In genomic region chr3:182618085-182618732, GRCh38 we compare ENCODE assay signal across 8 cellular contexts.
DNase-seq lines count a peak whose midpoint lies in the region; ATAC-seq and TF ChIP-seq lines count a peak whose summit lies in the region.

No MANE protein-coding gene starts in this region.

- H3K4me3 ChIP-seq in AG04449 (ENCODE audit: low read depth, low read length) (no peak overlapping the region), OCI-LY7 (ENCODE audit: low read depth, low read length, poor library complexity, severe bottlenecking) (no peak overlapping the region), fibroblast of pulmonary artery (replicated peaks; ENCODE audit: low read depth, low read length) (no peak overlapping the region), upper lobe of right lung (no peak overlapping the region), mesenchymal stem cell (ENCODE audit: insufficient read depth in 1 of 2, low read depth in 1 of 2, low read length in 2 of 2) (no peak overlapping the region)

- BruUV-seq in OCI-LY7 (replicated peaks; lab: Mats Ljungman, UMichigan): no TSS peak

- no peak overlapping the region for H2BK12ac ChIP-seq in mesenchymal stem cell (ENCODE audit: low read length in 2 of 2)

- no peaks in the 10 kb centered on the region for H3K79me2 ChIP-seq in OCI-LY7 (ENCODE audit: insufficient read depth, low read depth, low read length)

- POLR2A ChIA-PET in AG04449 (lab: Yijun Ruan, JAX): no interaction called here
- POLR2A ChIA-PET in OCI-LY7 (lab: Charles Lee): no interaction called here

- 58% methylated on average over 8 of the region's 8 CpGs for whole genome bisulfite sequencing in mesenchymal stem cell

- no peak overlapping the region for H2BK5ac ChIP-seq in mesenchymal stem cell (ENCODE audit: low read depth, low read length, poor library complexity, severe bottlenecking)

- ATAC-seq in upper lobe of right lung (no peak), omental fat pad (ENCODE audit: low FRiP score) (no peak)

- H3K9me3 ChIP-seq in OCI-LY7 (ENCODE audit: low read length): no peaks in the 10 kb centered on the region
- no peaks in the 10 kb centered on the region for H3K9me3 ChIP-seq in upper lobe of right lung
- H3K9me3 ChIP-seq in mesenchymal stem cell (ENCODE audit: control insufficient read depth, low read length): no peaks in the 10 kb centered on the region

- no peaks in the 10 kb centered on the region for H3K9me2 ChIP-seq in OCI-LY7 (ENCODE audit: insufficient read depth, low read length)

- H2AK5ac ChIP-seq in mesenchymal stem cell (ENCODE audit: low read length, severe bottlenecking): no peak overlapping the region

- no peak overlapping the region for H3K4ac ChIP-seq in mesenchymal stem cell (ENCODE audit: low read depth in 1 of 2, low read length in 2 of 2)

- no peaks in the 10 kb centered on the region for H4K20me1 ChIP-seq in OCI-LY7 (ENCODE audit: insufficient read depth, low read length)

- H3K27me3 ChIP-seq in upper lobe of right lung (no peaks in the 10 kb centered on the region), mesenchymal stem cell (ENCODE audit: control insufficient read depth in 1 of 2, insufficient read depth in 1 of 2, low read length in 2 of 2) (peaks cover 5 to 6% of the 10 kb centered on the region in 2 experiments)

- H3K36me3 ChIP-seq in OCI-LY7 (ENCODE audit: insufficient read depth, low read length): no peaks in the 10 kb centered on the region
- no peaks in the 10 kb centered on the region for H3K36me3 ChIP-seq in upper lobe of right lung
- no peaks in the 10 kb centered on the region for H3K36me3 ChIP-seq in mesenchymal stem cell (ENCODE audit: control insufficient read depth in 1 of 2, insufficient read depth in 2 of 2, low read depth in 1 of 2, low read length in 2 of 2)

- H3K79me1 ChIP-seq in mesenchymal stem cell (replicated peaks; ENCODE audit: low read length, poor library complexity, severe bottlenecking): no peaks in the 10 kb centered on the region

- DNase-seq in AG04449 (ENCODE audit: low read depth, low spot score) (no peak), HT1080 (ENCODE audit: low read depth) (peak; percentile 53), OCI-LY7 (ENCODE audit: low spot score) (peak; percentile 77), fibroblast of pulmonary artery (ENCODE audit: low read depth) (peak; percentile 10), upper lobe of right lung (no peak), mesenchymal stem cell (no peak), GF-D8 (lab: John Stamatoyannopoulos, UW) (no peak), omental fat pad (ENCODE audit: low spot score) (no peak)

- CTCF ChIA-PET in AG04449 (lab: Yijun Ruan, JAX) (interaction anchor here (1.0 to 4.2 kb wide), 2 partner anchors 9 to 910 kb away, joined by 4 to 17 read pairs; no protein-coding TSS in a partner anchor), OCI-LY7 (lab: Charles Lee; ENCODE audit: unreplicated experiment) (interaction anchor here (1.6 kb wide), 1 partner anchor 66 kb away, joined by 4 read pairs; no protein-coding TSS in a partner anchor)

- H3K9ac ChIP-seq in mesenchymal stem cell (ENCODE audit: low read length): no peak overlapping the region

- no peak overlapping the region for H3K14ac ChIP-seq in mesenchymal stem cell (ENCODE audit: low read length in 2 of 2)

- H3K18ac ChIP-seq in mesenchymal stem cell (ENCODE audit: low read depth in 1 of 2, low read length in 2 of 2): no peak overlapping the region

- peak overlapping the region; percentile 71 for H2AFZ ChIP-seq in OCI-LY7 (ENCODE audit: low read length)
- H2AFZ ChIP-seq in mesenchymal stem cell (ENCODE audit: low read depth, low read length): no peak overlapping the region

- no peak overlapping the region for H3K23ac ChIP-seq in mesenchymal stem cell (ENCODE audit: low read length in 2 of 2)

- intact Hi-C loops in OCI-LY7 (cut with micrococcal nuclease; ENCODE audit: unreplicated experiment): loop anchor here (1.0 to 10.0 kb wide), 7 partner anchors 65 to 1413 kb away; no protein-coding TSS in a partner anchor
- intact Hi-C loops in upper lobe of right lung (cut with DNase I): no loop called here

- no peak overlapping the region for H4K8ac ChIP-seq in mesenchymal stem cell (ENCODE audit: low read length)

- TF ChIP-seq CTCF in AG04449 (IDR thresholded peaks at IDR 0.05; ENCODE audit: insufficient read depth, low read length, missing control alignments) (peak; percentile 28), OCI-LY7 (conservative IDR thresholded peaks at IDR 0.05; ENCODE audit: low read length) (peak; percentile 96), fibroblast of pulmonary artery (IDR thresholded peaks at IDR 0.05; ENCODE audit: low read length, missing control alignments) (peak; percentile 17), upper lobe of right lung (IDR thresholded peaks at IDR 0.05) (peak; percentile 26), omental fat pad (IDR thresholded peaks at IDR 0.05) (no peak)

- no peak overlapping the region for H2BK120ac ChIP-seq in mesenchymal stem cell (ENCODE audit: low read depth, low read length)

- no peak overlapping the region for H2BK15ac ChIP-seq in mesenchymal stem cell (ENCODE audit: low read depth, poor library complexity, severe bottlenecking)

- H4K91ac ChIP-seq in mesenchymal stem cell (ENCODE audit: low read length): no peak overlapping the region

- H3K4me2 ChIP-seq in OCI-LY7 (ENCODE audit: low read length) (0 out of 2 replicates have a peak overlapping the region, but pooled peaks have one; percentile 15), mesenchymal stem cell (ENCODE audit: low read length, poor library complexity, severe bottlenecking) (no peak overlapping the region)

- H3K4me1 ChIP-seq in OCI-LY7 (ENCODE audit: insufficient read depth, low read length, poor library complexity, severe bottlenecking) (peaks cover 25% of the 10 kb centered on the region), upper lobe of right lung (no peaks in the 10 kb centered on the region), mesenchymal stem cell (ENCODE audit: control insufficient read depth, insufficient read depth, low read depth, low read length) (no peaks in the 10 kb centered on the region)

- H3K27ac ChIP-seq in OCI-LY7 (ENCODE audit: low read depth, low read length, poor library complexity, severe bottlenecking): no peak overlapping the region
- no peak overlapping the region for H3K27ac ChIP-seq in upper lobe of right lung
- H3K27ac ChIP-seq in mesenchymal stem cell (ENCODE audit: low read length, poor library complexity, severe bottlenecking): no peak overlapping the region

Comparison
In these comparisons a context has a peak if more than half of its experiments do, and no peak if none do; other contexts are left out.
1. DNase-seq: peak in HT1080 (single experiment), OCI-LY7 (single experiment) and fibroblast of pulmonary artery (single experiment); none in AG04449 (single experiment), upper lobe of right lung (single experiment), mesenchymal stem cell (single experiment), GF-D8 (single experiment) and omental fat pad (single experiment).
2. CTCF ChIP-seq: peak in AG04449 (single experiment), OCI-LY7 (single experiment), fibroblast of pulmonary artery (single experiment) and upper lobe of right lung (single experiment); none in omental fat pad (0 of 3).